In the genomic region with DNA sequence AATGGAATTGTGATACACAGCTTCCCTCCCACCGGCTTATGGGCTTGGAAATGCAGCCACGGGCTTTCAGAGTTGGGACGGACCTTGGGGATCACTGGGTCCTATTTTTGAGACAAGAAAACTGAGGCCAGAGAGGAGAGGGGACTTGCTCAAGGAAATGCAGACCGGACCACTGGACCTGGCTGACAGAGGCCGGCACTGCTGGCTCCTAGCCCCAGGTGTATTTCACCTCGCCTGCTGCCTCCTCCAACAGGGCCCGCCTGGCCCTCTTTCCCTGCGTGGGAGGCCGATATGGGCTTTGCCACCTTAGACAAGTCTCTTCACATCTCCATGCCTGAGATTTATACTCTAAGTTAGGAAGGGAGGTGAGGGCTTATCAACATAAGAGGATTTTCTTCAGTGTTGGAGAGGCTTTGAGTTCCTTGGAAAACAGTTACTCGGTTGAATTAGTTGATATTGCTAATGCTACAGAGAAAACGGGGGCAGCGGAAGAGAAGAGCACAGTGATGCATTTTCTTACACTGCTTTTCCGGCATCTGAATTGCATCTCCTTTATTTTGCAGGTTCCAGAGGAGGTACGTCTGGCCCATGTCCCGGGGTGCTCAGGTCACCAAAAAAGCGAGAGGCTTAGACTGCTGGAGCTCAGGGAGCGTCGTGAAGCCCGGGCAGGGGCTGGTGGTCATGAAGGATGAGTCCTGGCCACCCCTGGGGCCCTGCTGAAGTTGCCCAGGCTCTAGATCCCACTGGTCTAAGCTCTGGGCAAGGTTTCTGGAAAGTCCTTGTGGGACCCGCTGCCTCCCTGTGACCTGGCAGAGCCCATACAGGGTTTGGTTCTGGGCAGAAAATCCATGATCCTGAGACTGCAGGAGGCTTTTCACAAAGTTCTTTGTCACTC, we compare ENCODE assay signal across 16 cellular contexts. TPM values are rescaled to one million over a fixed set of nuclear protein-coding genes. Genes with fewer than 3 reads are reported as not detected.
DNase-seq lines count a peak whose midpoint lies in the region; ATAC-seq, FAIRE-seq and TF ChIP-seq lines count a peak whose summit lies in the region.
"Had no signal": no experiment of that assay in that cellular context is flagged by ENCODE, and none has a peak within 500 bp of the region (broad histone marks: within the 10 kb centered on the region; RNA-seq: fewer than 3 reads in every experiment).

No MANE protein-coding gene starts in this region.

- WGBS in IMR-90 (ENCODE audit: extremely low coverage in 2 of 2, insufficient read length in 1 of 2), 2 experiments: 95% methylated on average over 13 of the region's 20 CpGs; no CpG with 5 or more reads in 1 of the 2 experiments
- WGBS in K562 (ENCODE audit: insufficient coverage, low coverage, missing lambda C conversion rate): 87% methylated on average over 20 of the region's 20 CpGs
- WGBS in neuronal stem cell (ENCODE audit: extremely low coverage in 2 of 2, insufficient read length in 2 of 2, insufficient replicate concordance in 1 of 2), 2 donors: no CpG with 5 or more reads among the region's 20 CpGs
- WGBS in mesendoderm (ENCODE audit: extremely low coverage, insufficient coverage, low lambda C conversion rate): no CpG with 5 or more reads among the region's 20 CpGs

- TF ChIP-seq RAD21 in IMR-90 (IDR thresholded peaks at IDR 0.05; ENCODE audit: low read length) (no peak), K562 (CRISPR knock-in tag; conservative IDR thresholded peaks at IDR 0.05 in 1 of 2, IDR thresholded peaks at IDR 0.05 in 1 of 2) (no peak)

- no peak overlapping the region for H2AK5ac ChIP-seq in IMR-90 (ENCODE audit: low read depth, low read length)
- no peak overlapping the region for H2AK5ac ChIP-seq in neuronal stem cell (ENCODE audit: low read depth, low read length)
- H2AK5ac ChIP-seq in mesendoderm (ENCODE audit: low read length): no peak overlapping the region

- no peaks in the 10 kb centered on the region for H3K4me1 Mint-ChIP-seq in CD4-positive, alpha-beta memory T cell
- H3K4me1 Mint-ChIP-seq: B cell had no signal

- peaks cover 92% of the 10 kb centered on the region for H3K36me3 ChIP-seq in CD4-positive, alpha-beta memory T cell (ENCODE audit: insufficient read depth, low read length)
- peaks cover 86% of the 10 kb centered on the region for H3K36me3 ChIP-seq in IMR-90 (ENCODE audit: control insufficient read depth, insufficient read depth, low read length)
- peaks cover 84% of the 10 kb centered on the region; the same call in 2 of the 3 replicates for H3K36me3 ChIP-seq in K562 (ENCODE audit: control insufficient read depth, insufficient read depth, low read length)
- peaks cover 31 to 100% of the 10 kb centered on the region in 2 donors for H3K36me3 ChIP-seq in neuronal stem cell (replicated peaks in 1 of 2; ENCODE audit: control insufficient read depth in 2 of 2, insufficient read depth in 2 of 2, low read length in 2 of 2)
- no peaks in the 10 kb centered on the region for H3K36me3 ChIP-seq in mesendoderm (ENCODE audit: control insufficient read depth, insufficient read depth, low read length)

- peaks cover 0 to 2% (median 0%) of the 10 kb centered on the region in 8 donors for H3K9me3 Mint-ChIP-seq in CD4-positive, alpha-beta memory T cell
- H3K9me3 Mint-ChIP-seq: CD8-positive, alpha-beta T cell had no signal

- peaks cover 50 to 90% of the 10 kb centered on the region in 2 donors for H3K36me3 Mint-ChIP-seq in CD4-positive, alpha-beta memory T cell

- no peak overlapping the region for H3K27ac ChIP-seq in CD4-positive, alpha-beta memory T cell (ENCODE audit: low read depth, low read length)
- H3K27ac ChIP-seq in IMR-90 (ENCODE audit: insufficient read depth, low read length) (no peak overlapping the region), K562 (ENCODE audit: extremely low read depth, low read depth, low read length) (no peak overlapping the region), neuronal stem cell (replicated peaks; ENCODE audit: low read length) (no peak overlapping the region), mesendoderm (ENCODE audit: low read depth, low read length) (no peak overlapping the region)
- H3K27ac ChIP-seq: HL-60, SJCRH30 had no signal

- H3K9ac ChIP-seq in IMR-90 (ENCODE audit: low read depth, low read length) (no peak overlapping the region), K562 (ENCODE audit: insufficient read depth in 1 of 2, low read depth in 2 of 2, low read length in 2 of 2) (peak overlapping the region in 1 of 2 experiments; percentile 38; a peak in 1 of 4 replicates), neuronal stem cell (ENCODE audit: low read depth, low read length, poor library complexity) (no peak overlapping the region), mesendoderm (ENCODE audit: low read length) (no peak overlapping the region)

- DNase-seq in CD4-positive, alpha-beta memory T cell: no peak
- DNase-seq in IMR-90 (no peak), K562 (ENCODE audit: extremely low read depth in 1 of 4, low spot score in 3 of 4) (no peak), neuronal stem cell (ENCODE audit: low spot score) (no peak), SIG-M5 (lab: John Stamatoyannopoulos, UW) (no peak), mesendoderm (no peak)
- DNase-seq: CD8-positive, alpha-beta T cell; DMS 273 treated with DMSO at 0.1 percent for 48 hours; KBM-7; NCI-H1048; NCI-H446; SJCRH30 had no signal

- no peaks in the 10 kb centered on the region for H3K9me3 ChIP-seq in CD4-positive, alpha-beta memory T cell (ENCODE audit: control insufficient read depth in 1 of 2, low read length in 2 of 2)
- H3K9me3 ChIP-seq in IMR-90 (ENCODE audit: control insufficient read depth, insufficient read depth, low read length) (no peaks in the 10 kb centered on the region), K562 (replicated peaks; ENCODE audit: control insufficient read depth, insufficient read depth, low read depth, low read length) (no peaks in the 10 kb centered on the region), neuronal stem cell (replicated peaks in 1 of 2; ENCODE audit: control insufficient read depth in 2 of 2, insufficient read depth in 1 of 2, low read depth in 1 of 2, low read length in 2 of 2) (no peaks in the 10 kb centered on the region)
- H3K9me3 ChIP-seq: SJCRH30 had no signal

- POLR2A ChIA-PET in CD4-positive, alpha-beta memory T cell (lab: Charles Lee; ENCODE audit: partially characterized antibody): interaction anchor here (0.6 kb wide), 1 partner anchor 40 kb away, joined by 3 read pairs; no protein-coding TSS in a partner anchor
- POLR2A ChIA-PET in IMR-90 (lab: Charles Lee; ENCODE audit: unreplicated experiment) (no interaction called here), K562 (lab: Yijun Ruan, JAX) (interaction anchor here (0.9 to 2.2 kb wide), 5 partner anchors 8 to 38 kb away, joined by 4 to 12 read pairs (median 5); no protein-coding TSS in a partner anchor)

- ATAC-seq in IMR-90 (ENCODE audit: low read depth): no peak
- no peak for ATAC-seq in K562
- no peak for ATAC-seq in HG02884 (IDR thresholded peaks at IDR 0.05; ENCODE audit: unreplicated experiment)
- ATAC-seq: CD8-positive, alpha-beta T cell had no signal

- no peak overlapping the region for H3K4ac ChIP-seq in IMR-90 (ENCODE audit: low read depth, low read length)
- no peak overlapping the region for H3K4ac ChIP-seq in neuronal stem cell (ENCODE audit: low read length)
- no peak overlapping the region for H3K4ac ChIP-seq in mesendoderm (ENCODE audit: low read depth, low read length)

- no peak for TF ChIP-seq CTCF in IMR-90 (conservative IDR thresholded peaks at IDR 0.05; ENCODE audit: low read depth, low read length)
- no peak for TF ChIP-seq CTCF in K562 (IDR thresholded peaks at IDR 0.05 in 2 of 3, conservative IDR thresholded peaks at IDR 0.05 in 1 of 3; ENCODE audit: insufficient read depth in 2 of 3, low read depth in 1 of 3, low read length in 3 of 3)

- CTCF ChIA-PET in CD4-positive, alpha-beta memory T cell (lab: Charles Lee; ENCODE audit: partially characterized antibody): interaction anchor here (2.1 to 2.9 kb wide), 3 partner anchors 8 to 61 kb away, joined by 4 to 11 read pairs (median 8); no protein-coding TSS in a partner anchor
- CTCF ChIA-PET in IMR-90 (lab: Yijun Ruan, JAX) (no interaction called here), K562 (lab: Yijun Ruan, JAX; ENCODE audit: low intra/inter-chr PET ratio) (no interaction called here)

- no peak overlapping the region for H2BK12ac ChIP-seq in neuronal stem cell (ENCODE audit: low read length)

- H3K79me2 ChIP-seq in K562 (ENCODE audit: control insufficient read depth, insufficient read depth, low read length): no peaks in the 10 kb centered on the region
- H3K79me2 ChIP-seq in mesendoderm (ENCODE audit: control insufficient read depth, insufficient read depth, low read length): no peaks in the 10 kb centered on the region

- H3K79me1 ChIP-seq in IMR-90 (ENCODE audit: low read depth in 1 of 2, low read length in 2 of 2) (peaks cover 36 to 76% of the 10 kb centered on the region in 2 experiments), neuronal stem cell (ENCODE audit: low read depth, low read length) (no peaks in the 10 kb centered on the region), mesendoderm (ENCODE audit: low read length) (no peaks in the 10 kb centered on the region)

- H2AFZ ChIP-seq in IMR-90 (replicated peaks; ENCODE audit: low read length, poor library complexity) (no peak overlapping the region), K562 (ENCODE audit: low read depth, low read length) (no peak overlapping the region), neuronal stem cell (ENCODE audit: low read length) (no peak overlapping the region)

- peak overlapping the region; percentile 51 for H2AK9ac ChIP-seq in IMR-90 (replicated peaks; ENCODE audit: low read depth, low read length, poor library complexity)

- no peak for FAIRE-seq in K562 (lab: Jason Lieb, UNC)
- FAIRE-seq: H1 had no signal

- intact Hi-C loops in CD4-positive, alpha-beta memory T cell (cut with micrococcal nuclease): no loop called here
- intact Hi-C loops in IMR-90 (cut with micrococcal nuclease) (no loop called here), K562 (cut with micrococcal nuclease) (no loop called here)

- H3K23ac ChIP-seq in IMR-90 (ENCODE audit: low read depth, low read length) (no peak overlapping the region), neuronal stem cell (ENCODE audit: low read depth, low read length, poor library complexity) (no peak overlapping the region), mesendoderm (ENCODE audit: low read length) (no peak overlapping the region)

- TF ChIP-seq POLR2A in IMR-90 (IDR thresholded peaks at IDR 0.05; ENCODE audit: low read depth, low read length) (no peak), K562 (conservative IDR thresholded peaks at IDR 0.05) (no peak)

- no peak overlapping the region for H2BK120ac ChIP-seq in IMR-90 (ENCODE audit: low read depth, low read length)
- no peak overlapping the region for H2BK120ac ChIP-seq in neuronal stem cell (ENCODE audit: low read depth, low read length)
- no peak overlapping the region for H2BK120ac ChIP-seq in mesendoderm (ENCODE audit: low read depth, low read length)

- no peak overlapping the region for H3K4me2 ChIP-seq in IMR-90 (ENCODE audit: low read depth, low read length)
- H3K4me2 ChIP-seq in K562 (ENCODE audit: insufficient read depth, low read length): no peak overlapping the region
- H3K4me2 ChIP-seq in neuronal stem cell (ENCODE audit: insufficient read depth, low read length, poor library complexity, severe bottlenecking): no peak overlapping the region
- no peak overlapping the region for H3K4me2 ChIP-seq in mesendoderm (ENCODE audit: low read length)

- no peak overlapping the region for H4K8ac ChIP-seq in IMR-90 (ENCODE audit: low read depth in 2 of 2, low read length in 2 of 2)
- H4K8ac ChIP-seq in neuronal stem cell (ENCODE audit: low read depth, low read length): no peak overlapping the region
- no peak overlapping the region for H4K8ac ChIP-seq in mesendoderm (ENCODE audit: low read depth, low read length)

- no peak overlapping the region for H2BK15ac ChIP-seq in IMR-90 (ENCODE audit: low read depth, low read length)
- no peak overlapping the region for H2BK15ac ChIP-seq in neuronal stem cell (ENCODE audit: low read length)
- H2BK15ac ChIP-seq in mesendoderm (replicated peaks; ENCODE audit: low read depth): no peak overlapping the region

- H3K56ac ChIP-seq in IMR-90 (ENCODE audit: extremely low read depth, insufficient read depth, low read length) (no peak overlapping the region), mesendoderm (ENCODE audit: low read length) (no peak overlapping the region)

- H2BK5ac ChIP-seq in IMR-90 (ENCODE audit: low read depth, low read length, poor library complexity, severe bottlenecking) (no peak overlapping the region), neuronal stem cell (ENCODE audit: low read length) (peak overlapping the region; percentile 11), mesendoderm (ENCODE audit: low read length) (no peak overlapping the region)

- H2BK20ac ChIP-seq in IMR-90 (ENCODE audit: low read depth, low read length): no peak overlapping the region

- no peak overlapping the region for H3K4me3 Mint-ChIP-seq in CD4-positive, alpha-beta memory T cell
- H3K4me3 Mint-ChIP-seq: B cell; CD8-positive, alpha-beta T cell had no signal

- H3K27me3 ChIP-seq in CD4-positive, alpha-beta memory T cell (ENCODE audit: insufficient read depth, low read length): no peaks in the 10 kb centered on the region
- H3K27me3 ChIP-seq in IMR-90 (ENCODE audit: control insufficient read depth, insufficient read depth, low read length): no peaks in the 10 kb centered on the region
- H3K27me3 ChIP-seq in K562 (ENCODE audit: control insufficient read depth in 2 of 2, insufficient read depth in 2 of 2, low read length in 2 of 2): no peaks in the 10 kb centered on the region
- no peaks in the 10 kb centered on the region for H3K27me3 ChIP-seq in neuronal stem cell (ENCODE audit: control insufficient read depth in 3 of 3, insufficient read depth in 3 of 3, low read depth in 1 of 3, low read length in 3 of 3)
- H3K27me3 ChIP-seq in mesendoderm (ENCODE audit: insufficient read depth, low read length, poor library complexity): no peaks in the 10 kb centered on the region
- H3K27me3 ChIP-seq: SJCRH30 had no signal

- H4K91ac ChIP-seq in IMR-90 (ENCODE audit: insufficient read depth, low read depth, low read length): no peak overlapping the region
- no peak overlapping the region for H4K91ac ChIP-seq in neuronal stem cell (ENCODE audit: low read depth, low read length, poor library complexity)

- H3K18ac ChIP-seq in IMR-90 (ENCODE audit: low read depth, low read length) (no peak overlapping the region), neuronal stem cell (ENCODE audit: low read length) (no peak overlapping the region), mesendoderm (ENCODE audit: low read length) (no peak overlapping the region)

- no peak overlapping the region for H4K5ac ChIP-seq in IMR-90 (ENCODE audit: low read depth, low read length)
- H4K5ac ChIP-seq in mesendoderm (ENCODE audit: low read length): no peak overlapping the region

- no peaks in the 10 kb centered on the region for H3K4me1 ChIP-seq in CD4-positive, alpha-beta memory T cell (ENCODE audit: insufficient read depth, low read length)
- H3K4me1 ChIP-seq in IMR-90 (ENCODE audit: control insufficient read depth, insufficient read depth, low read length) (peaks cover 7% of the 10 kb centered on the region), K562 (replicated peaks in 1 of 2; ENCODE audit: control insufficient read depth in 2 of 2, insufficient read depth in 2 of 2, low read length in 2 of 2) (no peaks in the 10 kb centered on the region; a peak in 2 of 5 replicates), neuronal stem cell (ENCODE audit: control insufficient read depth in 2 of 2, insufficient read depth in 1 of 2, low read depth in 1 of 2, low read length in 2 of 2) (peaks cover 0 to 1% of the 10 kb centered on the region in 2 donors), mesendoderm (ENCODE audit: control insufficient read depth, low read depth, low read length) (peaks cover 13% of the 10 kb centered on the region)
- H3K4me1 ChIP-seq: SJCRH30 had no signal

- TF ChIP-seq EP300 in K562 (IDR thresholded peaks at IDR 0.05; ENCODE audit: low read length): no peak

- in situ Hi-C loops in IMR-90 (cut with MboI; ENCODE audit: low sequenced_read_pairs): no loop called here
- in situ Hi-C loops in K562 (cut with MboI): loop anchor here (10.0 kb wide), 1 partner anchor 202 kb away; no protein-coding TSS in a partner anchor

- H3K14ac ChIP-seq in IMR-90 (replicated peaks; ENCODE audit: low read depth, low read length) (no peak overlapping the region), neuronal stem cell (ENCODE audit: low read length) (no peak overlapping the region)

- H3K27me3 Mint-ChIP-seq in CD4-positive, alpha-beta memory T cell: no peaks in the 10 kb centered on the region
- H3K27me3 Mint-ChIP-seq: B cell had no signal

- H3K9me1 ChIP-seq in IMR-90 (ENCODE audit: insufficient read depth, low read length) (peaks cover 17% of the 10 kb centered on the region), K562 (ENCODE audit: control insufficient read depth, insufficient read depth, low read length) (no peaks in the 10 kb centered on the region)

- H3K4me3 ChIP-seq in CD4-positive, alpha-beta memory T cell (ENCODE audit: low read length in 2 of 2): no peak overlapping the region
- H3K4me3 ChIP-seq in IMR-90 (ENCODE audit: insufficient read depth, low read depth, low read length) (no peak overlapping the region), K562 (no peak overlapping the region), neuronal stem cell (ENCODE audit: low read length in 2 of 2) (no peak overlapping the region), mesendoderm (ENCODE audit: low read length) (no peak overlapping the region)
- H3K4me3 ChIP-seq: SJCRH30 had no signal

- H4K20me1 ChIP-seq in IMR-90 (ENCODE audit: insufficient read depth, low read length): no peaks in the 10 kb centered on the region
- no peaks in the 10 kb centered on the region for H4K20me1 ChIP-seq in K562 (replicated peaks; ENCODE audit: control insufficient read depth, insufficient read depth, low read length)

- peak overlapping the region in 4 of 7 donors; percentile 25 to 81 (median 48) for H3K27ac Mint-ChIP-seq in CD4-positive, alpha-beta memory T cell
- H3K27ac Mint-ChIP-seq: B cell; CD8-positive, alpha-beta T cell had no signal

- dilution Hi-C loops in IMR-90 (cut with HindIII; ENCODE audit: low sequenced_read_pairs, unreplicated experiment): no loop called here

- BruUV-seq in IMR-90 (replicated peaks; lab: Mats Ljungman, UMichigan) (no TSS peak), K562 (replicated peaks; lab: Mats Ljungman, UMichigan) (no TSS peak)

RNA-seq across cellular contexts. Expression of gene CAPN2, which starts 44.7 kb away (rescaled TPM):
- 100 to 1,000 TPM; 178 to 180 TPM for total RNA-seq in CD4-positive, alpha-beta memory T cell
- polyA plus RNA-seq in CD4-positive, alpha-beta memory T cell: 100 to 1,000 TPM; 146 to 231 TPM
- total RNA-seq in IMR-90 (2012; rRNA removed): 430 and 460 TPM in 2 replicates
- polyA plus RNA-seq in IMR-90 (2012; rRNA removed): 333 and 339 TPM in 2 replicates
- polyA plus RNA-seq in IMR-90 (2012; cell fraction: cytosol; rRNA removed): 193 and 197 TPM in 2 replicates
- polyA plus RNA-seq in IMR-90 (2012; cell fraction: nucleus; rRNA removed; ENCODE audit: low replicate concordance): 292 and 717 TPM in 2 replicates
- 180 and 218 TPM in 2 replicates for total RNA-seq in K562 (2011; cell fraction: chromatin; rRNA removed; ENCODE audit: low replicate concordance)
- 119 and 120 TPM in 2 replicates for total RNA-seq in K562 (2011; cell fraction: nucleolus; rRNA removed)
- 132 and 165 TPM in 2 replicates for total RNA-seq in K562 (2011; cell fraction: nucleoplasm; rRNA removed)
- 116 and 157 TPM in 2 replicates for total RNA-seq in K562 (2014; rRNA removed)
- total RNA-seq in K562 (2014; rRNA removed; fragmentation: Illumina TruSeq; extraction: Trizol): 80.4 and 84.2 TPM in 2 replicates
- 86.8 and 87.7 TPM in 2 replicates for total RNA-seq in K562 (2015; rRNA removed; fragmentation: Illumina TruSeq; extraction: Trizol)
- 94.8 and 101 TPM in 2 replicates for total RNA-seq in K562 (2021)
- polyA plus RNA-seq in K562 (2011; rRNA removed): 113 and 120 TPM in 2 replicates
- 55.7 and 58.0 TPM in 2 replicates for polyA plus RNA-seq in K562 (2011; cell fraction: cytosol; rRNA removed)
- polyA plus RNA-seq in K562 (2011; cell fraction: nucleus; rRNA removed): 254 and 312 TPM in 2 replicates
- polyA plus RNA-seq in K562 (2012): 81.1 and 119 TPM in 2 replicates
- polyA plus RNA-seq in K562 (2014; fragmentation: Illumina TruSeq; extraction: Trizol): 92.6 and 102 TPM in 2 replicates
- polyA plus RNA-seq in K562 (2014; fragmentation: Nextera tagmentation; extraction: Ambion mirVana): 10 to 100 TPM; 24.6 to 28.5 TPM
- polyA plus RNA-seq in K562 (2014; rRNA removed): 106 and 124 TPM in 2 replicates
- 114 and 116 TPM in 2 replicates for polyA minus RNA-seq in K562 (2011; rRNA and poly(A)+ RNA removed)
- polyA minus RNA-seq in K562 (2011; cell fraction: cytosol; rRNA and poly(A)+ RNA removed): 68.3 and 82.5 TPM in 2 replicates
- 63.0 and 87.3 TPM in 2 replicates for polyA minus RNA-seq in K562 (2011; cell fraction: nucleus; rRNA and poly(A)+ RNA removed)
- 50.4 TPM for polyA plus RNA-seq in neuronal stem cell (2013, experiment 1 of 2)
- polyA plus RNA-seq in neuronal stem cell (2013, experiment 2 of 2): 50.8 TPM
- 15.4 TPM for polyA plus RNA-seq in mesendoderm (2013, experiment 1 of 2)
- polyA plus RNA-seq in mesendoderm (2013, experiment 2 of 2): 17.2 TPM
